ENCODE assay signal across 8 cellular contexts in the genomic region with DNA sequence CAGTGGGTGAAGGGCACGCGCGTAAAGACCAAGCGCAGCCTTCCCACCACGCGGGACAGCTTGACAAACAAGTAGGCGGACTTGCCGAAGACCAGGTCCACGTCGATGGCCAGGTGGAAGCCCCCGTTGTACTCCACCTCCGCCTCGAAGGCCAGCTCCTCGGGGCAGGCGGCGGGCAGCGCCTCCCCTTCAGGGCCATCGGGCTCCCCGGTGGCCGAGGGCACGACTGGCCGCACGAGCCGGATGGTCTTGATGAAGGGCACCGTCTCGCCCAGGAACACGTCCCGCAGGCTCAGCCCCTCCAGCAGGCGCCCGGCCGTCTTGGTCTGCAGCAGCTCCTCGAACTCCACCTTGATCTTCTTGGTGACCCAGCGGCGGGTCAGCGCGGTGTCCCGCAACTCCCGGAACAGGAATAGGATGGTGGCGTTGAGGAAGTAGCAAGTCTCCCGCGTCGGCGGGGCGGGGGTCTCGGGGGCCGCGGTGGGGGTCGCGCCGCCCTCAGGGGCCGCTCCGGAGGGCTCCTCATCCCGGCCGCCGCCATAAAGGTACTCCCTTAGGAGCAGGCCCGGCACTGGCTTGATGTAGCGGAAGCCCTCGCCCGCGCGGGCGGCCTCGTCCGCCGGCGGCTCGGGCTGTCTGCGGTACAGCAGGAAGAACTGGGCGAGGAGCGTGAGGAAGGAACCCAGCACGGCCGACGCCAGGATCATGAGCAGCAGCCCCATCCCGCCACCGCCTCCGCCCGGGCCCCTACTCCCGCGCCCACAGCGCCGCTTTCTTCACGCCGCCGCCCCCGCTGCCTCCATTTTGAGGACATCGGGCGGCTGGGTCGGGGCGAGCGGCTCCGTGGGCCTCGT. TPM values are rescaled to one million over a fixed set of nuclear protein-coding genes. Genes with fewer than 3 reads are reported as not detected.
DNase-seq lines count a peak whose midpoint lies in the region; ATAC-seq and TF ChIP-seq lines count a peak whose summit lies in the region.

No MANE protein-coding gene starts in this region.

- H3K36me3 ChIP-seq in Caco-2 (ENCODE audit: control insufficient read depth, insufficient read depth, low read length) (peaks cover 2% of the 10 kb centered on the region; the same call in 1 of the 2 replicates), skeletal muscle tissue (ENCODE audit: control insufficient read depth in 3 of 3, insufficient read depth in 3 of 3, low read length in 3 of 3) (no peaks in the 10 kb centered on the region)

- H3K27ac Mint-ChIP-seq in Caco-2 (ENCODE audit: unreplicated experiment): peak overlapping the region; percentile 90
- peak overlapping the region; percentile 82 for H3K27ac Mint-ChIP-seq in T-helper 17 cell

- H3K4me3 Mint-ChIP-seq in Caco-2 (ENCODE audit: unreplicated experiment) (peak overlapping the region; percentile 94), T-helper 17 cell (peak overlapping the region; percentile 94)

- no peak for TF ChIP-seq CTCF in Caco-2 (IDR thresholded peaks at IDR 0.05; ENCODE audit: insufficient read depth in 1 of 2, low read depth in 1 of 2, low read length in 1 of 2, severe bottlenecking in 1 of 2, unreplicated experiment in 1 of 2)

- intact Hi-C loops in Caco-2 (cut with micrococcal nuclease; ENCODE audit: unreplicated experiment): no loop called here

- BruUV-seq in Caco-2 (replicated peaks; lab: Mats Ljungman, UMichigan): no TSS peak

- H3K9me3 Mint-ChIP-seq in Caco-2 (ENCODE audit: unreplicated experiment): no peaks in the 10 kb centered on the region

- H3K27me3 Mint-ChIP-seq in Caco-2 (ENCODE audit: insufficient read depth, unreplicated experiment) (peaks cover 3% of the 10 kb centered on the region), T-helper 17 cell (peaks cover 25% of the 10 kb centered on the region)

- no peaks in the 10 kb centered on the region for H3K27me3 ChIP-seq in Caco-2 (replicated peaks; ENCODE audit: control insufficient read depth, insufficient read depth, low read length)
- H3K27me3 ChIP-seq in skeletal muscle tissue (ENCODE audit: control insufficient read depth in 3 of 3, insufficient read depth in 3 of 3, low read length in 3 of 3): peaks cover 0 to 9% (median 9%) of the 10 kb centered on the region in 3 donors

- peak overlapping the region; percentile 84 to 87 (median 87) for H3K9ac ChIP-seq in skeletal muscle tissue (ENCODE audit: low read depth in 1 of 3, low read length in 3 of 3)

- H3K4me1 ChIP-seq in Caco-2 (peaks cover 17% of the 10 kb centered on the region), skeletal muscle tissue (ENCODE audit: control insufficient read depth in 3 of 3, insufficient read depth in 3 of 3, low read length in 3 of 3) (peaks cover 18 to 29% (median 26%) of the 10 kb centered on the region in 3 donors)

- ATAC-seq in GM19372 (IDR thresholded peaks at IDR 0.05; ENCODE audit: low read depth, unreplicated experiment): peak; percentile 29
- peak; percentile 34 for ATAC-seq in HG03342 (IDR thresholded peaks at IDR 0.05; ENCODE audit: unreplicated experiment)
- peak; percentile 40 for ATAC-seq in T-helper 17 cell

- peak; percentile 44 to 53 for DNase-seq in Caco-2
- DNase-seq in T-helper 17 cell: peak; percentile 14 to 20 (median 16)
- DNase-seq in central memory CD4-positive, alpha-beta T cell: peak; percentile 19
- DNase-seq in islet precursor cell: peak; percentile 70
- no peak for DNase-seq in DMS153 (lab: John Stamatoyannopoulos, UW)

- POLR2A ChIA-PET in Caco-2 (lab: Charles Lee): no interaction called here

- H3K4me1 Mint-ChIP-seq in Caco-2 (ENCODE audit: low read depth, unreplicated experiment) (peaks cover 11% of the 10 kb centered on the region), T-helper 17 cell (peaks cover 29% of the 10 kb centered on the region)

- peak overlapping the region; percentile 68 for H3K27ac ChIP-seq in skeletal muscle tissue (ENCODE audit: low read depth, low read length)

- CTCF ChIA-PET in Caco-2 (lab: Charles Lee): interaction anchor here (0.7 to 1.4 kb wide), 3 partner anchors 14 to 200 kb away, joined by 3 to 4 read pairs (median 3); no protein-coding TSS in a partner anchor

- H3K4me3 ChIP-seq in Caco-2 (ENCODE audit: low read depth, low read length) (peak overlapping the region; percentile 86), skeletal muscle tissue (ENCODE audit: low read length in 3 of 3) (peak overlapping the region; percentile 88 to 95 (median 91))

- H3K36me3 Mint-ChIP-seq in Caco-2 (ENCODE audit: insufficient read depth, unreplicated experiment): peaks cover 27% of the 10 kb centered on the region
- peaks cover 2% of the 10 kb centered on the region for H3K36me3 Mint-ChIP-seq in T-helper 17 cell (ENCODE audit: low read depth)

- H3K9me3 ChIP-seq in Caco-2 (no peaks in the 10 kb centered on the region), T-helper 17 cell (ENCODE audit: control insufficient read depth, low read length, poor library complexity, severe bottlenecking) (no peaks in the 10 kb centered on the region), skeletal muscle tissue (ENCODE audit: control insufficient read depth in 3 of 3, low read length in 3 of 3) (no peaks in the 10 kb centered on the region)

RNA-seq across cellular contexts. Expression of gene PDZD8, which starts 0.5 kb away (rescaled TPM):
- total RNA-seq in Caco-2 (2022): 49.4 and 54.3 TPM in 2 replicates
- 10 to 100 TPM; 18.4 to 29.6 TPM for total RNA-seq in T-helper 17 cell
- total RNA-seq in skeletal muscle tissue: 7.8 TPM
